In genomic region chr4:120052840-120053239, GRCh38 we compare ENCODE assay signal across 9 cellular contexts. TPM values are rescaled to one million over a fixed set of nuclear protein-coding genes. Genes with fewer than 3 reads are reported as not detected.
DNase-seq lines count a peak whose midpoint lies in the region; ATAC-seq and TF ChIP-seq lines count a peak whose summit lies in the region.
"Had no signal": no experiment of that assay in that cellular context is flagged by ENCODE, and none has a peak within 500 bp of the region (broad histone marks: within the 10 kb centered on the region; RNA-seq: fewer than 3 reads in every experiment).

No MANE protein-coding gene starts in this region.

- H3K27me3 ChIP-seq in mammary epithelial cell (ENCODE audit: insufficient read depth, low read length) = no peaks in the 10 kb centered on the region
- H3K27me3 ChIP-seq in lower lobe of right lung (ENCODE audit: low read depth) = no peaks in the 10 kb centered on the region
- H3K27me3 ChIP-seq in endodermal cell (ENCODE audit: control insufficient read depth, insufficient read depth, low read length, poor library complexity, severe bottlenecking) = no peaks in the 10 kb centered on the region

- no peaks in the 10 kb centered on the region for H4K20me1 ChIP-seq in mammary epithelial cell (ENCODE audit: insufficient read depth, low read length)

- no peaks in the 10 kb centered on the region for H3K27me3 Mint-ChIP-seq in endodermal cell (ENCODE audit: insufficient read depth)
- H3K27me3 Mint-ChIP-seq in activated naive CD8-positive, alpha-beta T cell treated with anti-CD3 and anti-CD28 coated beads, Interleukin-2, amount 50 U/mL, for 24 hours = no peaks in the 10 kb centered on the region

- DNase-seq in AG09319 (ENCODE audit: extremely low read depth, low read depth) (peak; percentile 89), HT1080 (ENCODE audit: low read depth) (peak; percentile 92), mammary epithelial cell (peak; percentile 29), lower lobe of right lung (peak; percentile 55), endodermal cell (no peak), posterior cingulate gyrus (no peak)
- DNase-seq in activated naive CD8-positive, alpha-beta T cell treated with anti-CD3 and anti-CD28 coated beads, Interleukin-2, amount 50 U/mL, for 24 hours = no peak
- DNase-seq: NCI-H510A treated with DMSO at 0.1 percent for 48 hours had no signal

- H3K36me3 ChIP-seq in mammary epithelial cell (ENCODE audit: insufficient read depth, low read length) = no peaks in the 10 kb centered on the region
- H3K36me3 ChIP-seq in lower lobe of right lung = no peaks in the 10 kb centered on the region
- H3K36me3 ChIP-seq in endodermal cell (ENCODE audit: control insufficient read depth, insufficient read depth, low read length) = no peaks in the 10 kb centered on the region

- H3K27ac ChIP-seq in mammary epithelial cell (ENCODE audit: insufficient read depth, low read depth, low read length) = no peak overlapping the region
- no peak overlapping the region for H3K27ac ChIP-seq in lower lobe of right lung
- H3K27ac ChIP-seq in endodermal cell (ENCODE audit: low read depth, low read length) = no peak overlapping the region

- TF ChIP-seq CTCF in AG09319 (IDR thresholded peaks at IDR 0.05; ENCODE audit: low read depth, low read length) (no peak), mammary epithelial cell (conservative IDR thresholded peaks at IDR 0.05 in 1 of 2, IDR thresholded peaks at IDR 0.05 in 1 of 2; ENCODE audit: extremely low read depth in 1 of 2, insufficient read depth in 1 of 2, low read depth in 1 of 2, low read length in 2 of 2) (no peak), lower lobe of right lung (IDR thresholded peaks at IDR 0.05) (no peak), endodermal cell (conservative IDR thresholded peaks at IDR 0.05) (no peak)

- H3K9me3 ChIP-seq in mammary epithelial cell (replicated peaks; ENCODE audit: insufficient read depth, low read length) = no peaks in the 10 kb centered on the region
- H3K9me3 ChIP-seq in lower lobe of right lung = no peaks in the 10 kb centered on the region
- no peaks in the 10 kb centered on the region for H3K9me3 ChIP-seq in endodermal cell (ENCODE audit: control insufficient read depth, low read length)

- H3K9ac ChIP-seq in mammary epithelial cell (ENCODE audit: insufficient read depth, low read length) (no peak overlapping the region), endodermal cell (ENCODE audit: extremely low read depth, low read length, poor library complexity, severe bottlenecking) (no peak overlapping the region)

- H3K4me3 ChIP-seq in mammary epithelial cell (replicated peaks in 1 of 3; ENCODE audit: insufficient read depth in 1 of 3, low read depth in 2 of 3, low read length in 3 of 3) (no peak overlapping the region), lower lobe of right lung (no peak overlapping the region), endodermal cell (ENCODE audit: low read length) (no peak overlapping the region)

- H3K4me1 Mint-ChIP-seq in endodermal cell = peaks cover 2% of the 10 kb centered on the region
- peaks cover 4% of the 10 kb centered on the region for H3K4me1 Mint-ChIP-seq in activated naive CD8-positive, alpha-beta T cell treated with anti-CD3 and anti-CD28 coated beads, Interleukin-2, amount 50 U/mL, for 24 hours

- no peaks in the 10 kb centered on the region for H3K4me1 ChIP-seq in mammary epithelial cell (ENCODE audit: insufficient read depth, low read length)
- H3K4me1 ChIP-seq in lower lobe of right lung = peaks cover 16% of the 10 kb centered on the region
- no peaks in the 10 kb centered on the region for H3K4me1 ChIP-seq in endodermal cell (ENCODE audit: control insufficient read depth, insufficient read depth, low read length)

- H3K36me3 Mint-ChIP-seq in endodermal cell (ENCODE audit: low read depth) = no peaks in the 10 kb centered on the region
- peaks cover 14% of the 10 kb centered on the region for H3K36me3 Mint-ChIP-seq in activated naive CD8-positive, alpha-beta T cell treated with anti-CD3 and anti-CD28 coated beads, Interleukin-2, amount 50 U/mL, for 24 hours (ENCODE audit: low read depth)

- no peaks in the 10 kb centered on the region for H3K79me2 ChIP-seq in mammary epithelial cell (ENCODE audit: insufficient read depth, low read length)

- intact Hi-C loops in mammary epithelial cell (cut with micrococcal nuclease) (no loop called here), lower lobe of right lung (cut with DNase I) (loop anchor here (10.0 kb wide), 1 partner anchor 738 kb away; no protein-coding TSS in a partner anchor), posterior cingulate gyrus (cut with DNase I) (no loop called here)

- H3K4me3 Mint-ChIP-seq in endodermal cell = no peak overlapping the region
- no peak overlapping the region for H3K4me3 Mint-ChIP-seq in activated naive CD8-positive, alpha-beta T cell treated with anti-CD3 and anti-CD28 coated beads, Interleukin-2, amount 50 U/mL, for 24 hours

- H3K27ac Mint-ChIP-seq in endodermal cell = no peak overlapping the region
- H3K27ac Mint-ChIP-seq in activated naive CD8-positive, alpha-beta T cell treated with anti-CD3 and anti-CD28 coated beads, Interleukin-2, amount 50 U/mL, for 24 hours = no peak overlapping the region

- no TSS peak for BruUV-seq in mammary epithelial cell (replicated peaks; lab: Mats Ljungman, UMichigan)

- ATAC-seq in lower lobe of right lung (peak; percentile 53 to 54), HG03521 (IDR thresholded peaks at IDR 0.05; ENCODE audit: unreplicated experiment) (no peak)
- no peak for ATAC-seq in activated naive CD8-positive, alpha-beta T cell treated with anti-CD3 and anti-CD28 coated beads, Interleukin-2, amount 50 U/mL, for 24 hours

- in situ Hi-C loops in mammary epithelial cell (cut with MboI; ENCODE audit: low sequenced_read_pairs in 2 of 2) = loop anchor here (10.0 kb wide), 1 partner anchor 738 kb away; no protein-coding TSS in a partner anchor

- 95% methylated on average over 4 of the region's 4 CpGs for WGBS in mammary epithelial cell (ENCODE audit: low coverage, missing lambda C conversion rate)
- 60 to 91% methylated on average over 1 to 4 of the region's 4 CpGs for WGBS in endodermal cell (ENCODE audit: insufficient coverage in 1 of 2, insufficient read length in 1 of 2), 2 experiments

- dilution Hi-C loops in mammary epithelial cell (cut with HindIII; ENCODE audit: low sequenced_read_pairs) = no loop called here

- no peaks in the 10 kb centered on the region for H3K9me3 Mint-ChIP-seq in endodermal cell
- no peaks in the 10 kb centered on the region for H3K9me3 Mint-ChIP-seq in activated naive CD8-positive, alpha-beta T cell treated with anti-CD3 and anti-CD28 coated beads, Interleukin-2, amount 50 U/mL, for 24 hours

- H2AFZ ChIP-seq in mammary epithelial cell (ENCODE audit: low read depth, low read length) = no peak overlapping the region

- H3K4me2 ChIP-seq in mammary epithelial cell (ENCODE audit: insufficient read depth, low read depth, low read length) = no peak overlapping the region

- CTCF ChIA-PET in mammary epithelial cell (lab: Charles Lee; ENCODE audit: low non-redundant PET) = no interaction called here

RNA-seq across cellular contexts. Expression of gene MAD2L1, which starts 13.8 kb away (rescaled TPM):
- total RNA-seq in HT1080 (2014; rRNA removed; shearing (Covaris generic)) = 110 and 204 TPM in 2 replicates
- polyA plus RNA-seq in HT1080 (2015; cell fraction: cytosol; rRNA removed) = 135 TPM in 2 replicates
- polyA plus RNA-seq in HT1080 (2015; cell fraction: nucleus; rRNA removed) = 93.9 and 119 TPM in 2 replicates
- total RNA-seq in mammary epithelial cell = 10 to 100 TPM in 1 of 2 donors, 1 to 10 TPM in 1; 4.3 to 34.4 TPM
- polyA plus RNA-seq in mammary epithelial cell = 38.3 TPM
- polyA minus RNA-seq in mammary epithelial cell = 14.7 TPM
- total RNA-seq in lower lobe of right lung = 2.2 TPM
- 10 to 100 TPM; 53.3 to 82.4 TPM for total RNA-seq in endodermal cell
- 108 TPM for polyA plus RNA-seq in endodermal cell (2013, experiment 1 of 2)
- 107 TPM for polyA plus RNA-seq in endodermal cell (2013, experiment 2 of 2)

Comparison
In these comparisons a context has a peak if more than half of its experiments do, and no peak if none do; other contexts are left out.
1. DNase-seq: peak in AG09319 (single experiment), HT1080 (single experiment), mammary epithelial cell (single experiment) and lower lobe of right lung (single experiment); none in endodermal cell (single experiment), posterior cingulate gyrus (0 of 10) and activated naive CD8-positive, alpha-beta T cell treated with anti-CD3 and anti-CD28 coated beads, Interleukin-2, amount 50 U/mL, for 24 hours (single experiment).
2. ATAC-seq: peak in lower lobe of right lung (2 of 2); none in activated naive CD8-positive, alpha-beta T cell treated with anti-CD3 and anti-CD28 coated beads, Interleukin-2, amount 50 U/mL, for 24 hours (single experiment) and HG03521 (single experiment).